9 cellular contexts compared by ENCODE assay signal in genomic region chr16:50697881-50698767, GRCh38. TPM values are rescaled to one million over a fixed set of nuclear protein-coding genes. Genes with fewer than 3 reads are reported as not detected.
A peak's percentile ranks its signal among the peaks of the same experiment; 100 is the strongest.
DNase-seq lines count a peak whose midpoint lies in the region; ATAC-seq and TF ChIP-seq lines count a peak whose summit lies in the region.
"Had no signal": no experiment of that assay in that cellular context is flagged by ENCODE, and none has a peak within 500 bp of the region (broad histone marks: within the 10 kb centered on the region; RNA-seq: fewer than 3 reads in every experiment).

No MANE protein-coding gene starts in this region.

- H4K20me1 ChIP-seq in KMS-11 (ENCODE audit: insufficient read depth) = no peaks in the 10 kb centered on the region

- peak overlapping the region; percentile 30; the same call in 1 of the 2 replicates for H2AFZ ChIP-seq in KMS-11 (ENCODE audit: low read depth)

- H3K27me3 ChIP-seq in CD8-positive, alpha-beta T cell (ENCODE audit: insufficient read depth, low read length) = no peaks in the 10 kb centered on the region
- H3K27me3 ChIP-seq in KMS-11 (ENCODE audit: insufficient read depth, low read depth) = no peaks in the 10 kb centered on the region
- no peaks in the 10 kb centered on the region for H3K27me3 ChIP-seq in right lobe of liver

- peak overlapping the region; percentile 89 for H3K27ac Mint-ChIP-seq in CD8-positive, alpha-beta T cell
- peak overlapping the region; percentile 93 for H3K27ac Mint-ChIP-seq in stimulated activated naive CD8-positive, alpha-beta T cell treated with anti-CD3 and anti-CD28 coated beads, Interleukin-15, Interleukin-2, amounts not matched to agents 100 ng/mL and 50 ng/mL, for 24 hours
- H3K27ac Mint-ChIP-seq in glutamatergic neuron (ENCODE audit: unreplicated experiment) = no peak overlapping the region

- no peak overlapping the region for H3K4me2 ChIP-seq in KMS-11

- TF ChIP-seq POLR2A in right lobe of liver (IDR thresholded peaks at IDR 0.05) = no peak

- H3K4me3 Mint-ChIP-seq in CD8-positive, alpha-beta T cell = peak overlapping the region; percentile 88
- H3K4me3 Mint-ChIP-seq in stimulated activated naive CD8-positive, alpha-beta T cell treated with anti-CD3 and anti-CD28 coated beads, Interleukin-15, Interleukin-2, amounts not matched to agents 100 ng/mL and 50 ng/mL, for 24 hours = peak overlapping the region; percentile 81
- no peak overlapping the region for H3K4me3 Mint-ChIP-seq in glutamatergic neuron (ENCODE audit: unreplicated experiment)

- peak overlapping the region; percentile 30 for H3K27ac ChIP-seq in CD8-positive, alpha-beta T cell (ENCODE audit: low read depth, low read length)
- H3K27ac ChIP-seq in KMS-11 (no peak overlapping the region), right lobe of liver (peak overlapping the region; percentile 7 to 85 (median 84))

- H3K9me3 ChIP-seq in CD8-positive, alpha-beta T cell (ENCODE audit: low read length) = no peaks in the 10 kb centered on the region
- H3K9me3 ChIP-seq in right lobe of liver = no peaks in the 10 kb centered on the region

- H3K27me3 Mint-ChIP-seq in CD8-positive, alpha-beta T cell (ENCODE audit: low read depth) = peaks cover 6% of the 10 kb centered on the region
- H3K27me3 Mint-ChIP-seq in stimulated activated naive CD8-positive, alpha-beta T cell treated with anti-CD3 and anti-CD28 coated beads, Interleukin-15, Interleukin-2, amounts not matched to agents 100 ng/mL and 50 ng/mL, for 24 hours = peaks cover 4% of the 10 kb centered on the region
- H3K27me3 Mint-ChIP-seq in glutamatergic neuron (ENCODE audit: unreplicated experiment) = peaks cover 2% of the 10 kb centered on the region

- no peak overlapping the region for H3K9ac ChIP-seq in KMS-11

- intact Hi-C loops in CD8-positive, alpha-beta T cell (cut with DNase I, micrococcal nuclease) = no loop called here
- intact Hi-C loops in right lobe of liver (cut with DNase I) = no loop called here

- CTCF ChIA-PET in CD8-positive, alpha-beta T cell (lab: Charles Lee) = interaction anchor here (0.7 to 1.4 kb wide), 2 partner anchors 11 to 22 kb away, joined by 3 to 5 read pairs; no protein-coding TSS in a partner anchor

- H3K36me3 ChIP-seq in CD8-positive, alpha-beta T cell (ENCODE audit: insufficient read depth, low read length) = no peaks in the 10 kb centered on the region
- H3K36me3 ChIP-seq in KMS-11 (ENCODE audit: insufficient read depth) (no peaks in the 10 kb centered on the region), right lobe of liver (no peaks in the 10 kb centered on the region)

- DNase-seq in CD8-positive, alpha-beta T cell = peak in 2 of 7 experiments; percentile 41 to 66
- peak; percentile 57 for DNase-seq in astrocyte of the hippocampus (ENCODE audit: low read depth, low spot score)
- DNase-seq in right lobe of liver = peak; percentile 54 to 74 (median 56)
- no peak for DNase-seq in glutamatergic neuron
- no peak for DNase-seq in NCI-H2107 treated with DMSO at 0.1 percent for 48 hours (lab: John Stamatoyannopoulos, UW; ENCODE audit: unreplicated experiment)

- no peaks in the 10 kb centered on the region for H3K9me3 Mint-ChIP-seq in CD8-positive, alpha-beta T cell
- no peaks in the 10 kb centered on the region for H3K9me3 Mint-ChIP-seq in stimulated activated naive CD8-positive, alpha-beta T cell treated with anti-CD3 and anti-CD28 coated beads, Interleukin-15, Interleukin-2, amounts not matched to agents 100 ng/mL and 50 ng/mL, for 24 hours
- H3K9me3 Mint-ChIP-seq in glutamatergic neuron (ENCODE audit: unreplicated experiment) = peaks cover 5% of the 10 kb centered on the region

- no peaks in the 10 kb centered on the region for H3K79me2 ChIP-seq in KMS-11 (ENCODE audit: insufficient read depth, low read depth)

- 21% methylated on average over 17 of the region's 19 CpGs for WGBS in right lobe of liver (ENCODE audit: insufficient coverage, low coverage, low lambda C conversion rate, missing lambda C conversion rate)

- ATAC-seq in CD8-positive, alpha-beta T cell = peak; percentile 42
- peak; percentile 42 for ATAC-seq in GM21360 (IDR thresholded peaks at IDR 0.05; ENCODE audit: unreplicated experiment)
- ATAC-seq in right lobe of liver = peak; percentile 42 to 64 (median 49)

- POLR2A ChIA-PET in CD8-positive, alpha-beta T cell (lab: Charles Lee) = interaction anchor here (0.7 kb wide), 1 partner anchor 29 kb away, joined by 3 read pairs; no protein-coding TSS in a partner anchor

- H3K4me1 Mint-ChIP-seq in CD8-positive, alpha-beta T cell (ENCODE audit: low read depth) = peaks cover 37% of the 10 kb centered on the region
- peaks cover 90% of the 10 kb centered on the region for H3K4me1 Mint-ChIP-seq in stimulated activated naive CD8-positive, alpha-beta T cell treated with anti-CD3 and anti-CD28 coated beads, Interleukin-15, Interleukin-2, amounts not matched to agents 100 ng/mL and 50 ng/mL, for 24 hours (ENCODE audit: low read depth)
- no peaks in the 10 kb centered on the region for H3K4me1 Mint-ChIP-seq in glutamatergic neuron (ENCODE audit: low read depth, unreplicated experiment)

- peaks cover 37% of the 10 kb centered on the region for H3K4me1 ChIP-seq in CD8-positive, alpha-beta T cell (ENCODE audit: insufficient read depth, low read length)
- no peaks in the 10 kb centered on the region for H3K4me1 ChIP-seq in KMS-11 (ENCODE audit: low read depth, poor library complexity, severe bottlenecking)
- H3K4me1 ChIP-seq in right lobe of liver = peaks cover 3 to 40% (median 14%) of the 10 kb centered on the region in 4 donors

- TF ChIP-seq CTCF in CD8-positive, alpha-beta T cell (IDR thresholded peaks at IDR 0.05) = no peak
- no peak for TF ChIP-seq CTCF in KMS-11 (conservative IDR thresholded peaks at IDR 0.05; ENCODE audit: low read depth, low read length)
- no peak for TF ChIP-seq CTCF in right lobe of liver (IDR thresholded peaks at IDR 0.05)
- no peak for TF ChIP-seq CTCF in glutamatergic neuron (IDR thresholded peaks at IDR 0.05; ENCODE audit: partially characterized antibody, unreplicated experiment)

- H3K36me3 Mint-ChIP-seq in CD8-positive, alpha-beta T cell = no peaks in the 10 kb centered on the region
- H3K36me3 Mint-ChIP-seq in stimulated activated naive CD8-positive, alpha-beta T cell treated with anti-CD3 and anti-CD28 coated beads, Interleukin-15, Interleukin-2, amounts not matched to agents 100 ng/mL and 50 ng/mL, for 24 hours (ENCODE audit: low read depth) = peaks cover 9% of the 10 kb centered on the region
- no peaks in the 10 kb centered on the region for H3K36me3 Mint-ChIP-seq in glutamatergic neuron (ENCODE audit: unreplicated experiment)

- H3K4me3 ChIP-seq in CD8-positive, alpha-beta T cell (ENCODE audit: low read depth, low read length) = peak overlapping the region; percentile 60
- H3K4me3 ChIP-seq in KMS-11 (IDR thresholded peaks at IDR 0.05; ENCODE audit: insufficient read depth, low read depth, low read length) (no peak overlapping the region), right lobe of liver (peak overlapping the region in 2 of 3 donors; percentile 14 to 36)

RNA-seq across cellular contexts. Expression of gene NOD2, which starts 4.7 kb away (rescaled TPM):
- under 1 TPM; 0.86 to 0.90 TPM for total RNA-seq in CD8-positive, alpha-beta T cell
- total RNA-seq in right lobe of liver (1 to 10 TPM in 4 of 6 experiments, under 1 TPM in 2; 0.74 to 6.0 (median 1.4) TPM), glutamatergic neuron (ENCODE audit: unreplicated experiment) (0.34 TPM)
- total RNA-seq: HT1080 had no signal

RNA-seq across cellular contexts. Expression of gene SNX20, which starts 17.0 kb away (rescaled TPM):
- 10 to 100 TPM; 18.6 to 20.1 TPM for total RNA-seq in CD8-positive, alpha-beta T cell
- total RNA-seq in right lobe of liver = 1 to 10 TPM in 1 of 6 experiments, under 1 TPM in 5; 0.31 to 1.9 (median 0.71) TPM
- total RNA-seq in glutamatergic neuron (ENCODE audit: unreplicated experiment) = not detected
- total RNA-seq: HT1080 had no signal

RNA-seq across cellular contexts. Expression of gene CYLD, which starts 43.8 kb away (rescaled TPM):
- 100 to 1,000 TPM; 341 TPM for total RNA-seq in CD8-positive, alpha-beta T cell
- total RNA-seq in right lobe of liver (10 to 100 TPM; 17.0 to 34.2 (median 19.5) TPM), glutamatergic neuron (ENCODE audit: unreplicated experiment) (39.5 TPM)

Comparison
In these comparisons a context has a peak if more than half of its experiments do, and no peak if none do; other contexts are left out.
1. DNase-seq: peak in astrocyte of the hippocampus (single experiment) and right lobe of liver (3 of 3); none in glutamatergic neuron (single experiment) and NCI-H2107 treated with DMSO at 0.1 percent for 48 hours (single experiment).
2. RNA of gene SNX20, which starts 17.0 kb away (total RNA-seq): 18.6 to 20.1 TPM in CD8-positive, alpha-beta T cell; 0.31 to 1.9 TPM in right lobe of liver and not detected in glutamatergic neuron (single experiment); every median in the first group is over 4 times any median in the second.
3. Peak in every context shown above with its lines, with median percentiles within 50 percentile points of each other: ATAC-seq.